ENCODE assay signal across 24 cellular contexts in genomic region chr14:66094001-66094727, GRCh38.
A peak's percentile ranks its signal among the peaks of the same experiment; 100 is the strongest.
DNase-seq lines count a peak whose midpoint lies in the region; ATAC-seq, FAIRE-seq and TF ChIP-seq lines count a peak whose summit lies in the region.
"Had no signal": no experiment of that assay in that cellular context is flagged by ENCODE, and none has a peak within 500 bp of the region (broad histone marks: within the 10 kb centered on the region; RNA-seq: fewer than 3 reads in every experiment).

No MANE protein-coding gene starts in this region.

- no peak for DNase-seq in stimulated activated naive CD8-positive, alpha-beta T cell treated with anti-CD3 and anti-CD28 coated beads, Interleukin-15, Interleukin-2, amounts not matched to agents 100 U/mL and 50 U/mL, for 24 hours
- no peak for DNase-seq in stimulated activated naive CD8-positive, alpha-beta T cell treated with anti-CD3 and anti-CD28 coated beads, Interleukin-15, amount 100 ng/mL, for 72 hours
- DNase-seq in HTR-8/SVneo (ENCODE audit: insufficient read length, low spot score): no peak
- DNase-seq in upper lobe of right lung: no peak
- no peak for DNase-seq in aorta
- no peak for DNase-seq in WERI-Rb-1
- no peak for DNase-seq in SJCRH30
- no peak for DNase-seq in small intestine
- DNase-seq: AML-193; Caco-2; Calu3; CD4-positive, alpha-beta T cell; CD8-positive, alpha-beta T cell; DMS79 treated with DMSO at 0.1 percent for 48 hours; GF-D8 had no signal

- no peaks in the 10 kb centered on the region for H3K9me3 Mint-ChIP-seq in stimulated activated naive CD8-positive, alpha-beta T cell treated with anti-CD3 and anti-CD28 coated beads, Interleukin-15, amount 100 ng/mL, for 72 hours
- H3K9me3 Mint-ChIP-seq: CD4-positive, alpha-beta T cell; CD8-positive, alpha-beta T cell had no signal

- H3K4me3 ChIP-seq in upper lobe of right lung (no peak overlapping the region), aorta (ENCODE audit: low read length in 2 of 2) (no peak overlapping the region), WERI-Rb-1 (ENCODE audit: low read depth, low read length) (no peak overlapping the region), SJCRH30 (no peak overlapping the region), small intestine (ENCODE audit: low read depth in 1 of 2, low read length in 2 of 2) (no peak overlapping the region)
- H3K4me3 ChIP-seq: A549; BLaER1 treated with 17β-estradiol and CSF1 and Interleukin-3, amounts not matched to agents 10 nM and 100 nM had no signal

- no peak overlapping the region for H3K27ac Mint-ChIP-seq in stimulated activated naive CD8-positive, alpha-beta T cell treated with anti-CD3 and anti-CD28 coated beads, Interleukin-15, amount 100 ng/mL, for 72 hours
- H3K27ac Mint-ChIP-seq: B cell; CD4-positive, alpha-beta T cell; CD8-positive, alpha-beta T cell had no signal

- no peaks in the 10 kb centered on the region for H3K27me3 Mint-ChIP-seq in stimulated activated naive CD8-positive, alpha-beta T cell treated with anti-CD3 and anti-CD28 coated beads, Interleukin-15, amount 100 ng/mL, for 72 hours
- H3K27me3 Mint-ChIP-seq: CD4-positive, alpha-beta T cell had no signal

- intact Hi-C loops in upper lobe of right lung (cut with DNase I): no loop called here
- intact Hi-C loops in aorta (cut with DNase I): no loop called here

- H3K4me1 ChIP-seq in upper lobe of right lung (no peaks in the 10 kb centered on the region), aorta (ENCODE audit: control insufficient read depth in 1 of 2, insufficient read depth in 2 of 2, low read length in 2 of 2) (no peaks in the 10 kb centered on the region), SJCRH30 (no peaks in the 10 kb centered on the region), small intestine (ENCODE audit: control insufficient read depth in 2 of 2, insufficient read depth in 1 of 2, low read depth in 1 of 2, low read length in 1 of 2) (no peaks in the 10 kb centered on the region)
- H3K4me1 ChIP-seq: A549; BLaER1 treated with 17β-estradiol and CSF1 and Interleukin-3, amounts not matched to agents 10 nM and 100 nM; Caco-2 had no signal

- H3K27ac ChIP-seq in upper lobe of right lung (no peak overlapping the region), aorta (ENCODE audit: low read depth in 1 of 2, low read length in 2 of 2) (no peak overlapping the region), WERI-Rb-1 (no peak overlapping the region), SJCRH30 (no peak overlapping the region), small intestine (ENCODE audit: low read depth in 1 of 2, low read length in 1 of 2) (no peak overlapping the region)
- H3K27ac ChIP-seq: 22Rv1; A549; BLaER1 treated with 17β-estradiol and CSF1 and Interleukin-3, amounts not matched to agents 10 nM and 100 nM; C4-2B had no signal

- H3K36me3 ChIP-seq in upper lobe of right lung (no peaks in the 10 kb centered on the region), aorta (ENCODE audit: control insufficient read depth in 1 of 2, insufficient read depth in 2 of 2, low read length in 1 of 2) (no peaks in the 10 kb centered on the region), WERI-Rb-1 (no peaks in the 10 kb centered on the region), SJCRH30 (no peaks in the 10 kb centered on the region), small intestine (ENCODE audit: control insufficient read depth in 2 of 2, insufficient read depth in 2 of 2, low read length in 2 of 2) (no peaks in the 10 kb centered on the region)
- H3K36me3 ChIP-seq: BLaER1 treated with 17β-estradiol and CSF1 and Interleukin-3, amounts not matched to agents 10 nM and 100 nM had no signal

- H3K27me3 ChIP-seq in upper lobe of right lung (no peaks in the 10 kb centered on the region), aorta (ENCODE audit: control insufficient read depth in 1 of 2, insufficient read depth in 2 of 2, low read length in 1 of 2) (no peaks in the 10 kb centered on the region), WERI-Rb-1 (ENCODE audit: insufficient read depth, low read depth, severe bottlenecking) (no peaks in the 10 kb centered on the region), SJCRH30 (no peaks in the 10 kb centered on the region), small intestine (ENCODE audit: control insufficient read depth in 2 of 2, insufficient read depth in 2 of 2, low read length in 2 of 2) (no peaks in the 10 kb centered on the region)
- H3K27me3 ChIP-seq: BLaER1 treated with 17β-estradiol and CSF1 and Interleukin-3, amounts not matched to agents 10 nM and 100 nM had no signal

- no peak overlapping the region for H3K4me3 Mint-ChIP-seq in stimulated activated naive CD8-positive, alpha-beta T cell treated with anti-CD3 and anti-CD28 coated beads, Interleukin-15, amount 100 ng/mL, for 72 hours
- H3K4me3 Mint-ChIP-seq: B cell; CD4-positive, alpha-beta T cell; CD8-positive, alpha-beta T cell had no signal

- FAIRE-seq in HTR-8/SVneo (lab: Jason Lieb, UNC) (peak; percentile 52), small intestine (lab: Jason Lieb, UNC) (no peak)
- FAIRE-seq: A549, D721Med, G401.6, GM12891, GM19239 had no signal

- ATAC-seq in stimulated activated naive CD8-positive, alpha-beta T cell treated with anti-CD3 and anti-CD28 coated beads, Interleukin-15, Interleukin-2, amounts not matched to agents 100 U/mL and 50 U/mL, for 24 hours: peak; percentile 19
- no peak for ATAC-seq in stimulated activated naive CD8-positive, alpha-beta T cell treated with anti-CD3 and anti-CD28 coated beads, Interleukin-15, amount 100 ng/mL, for 72 hours
- ATAC-seq in upper lobe of right lung (peak; percentile 32), aorta (ENCODE audit: low FRiP score) (peak; percentile 47)
- ATAC-seq: A549; CD8-positive, alpha-beta T cell had no signal

- WGBS in aorta, 2 donors: 93 to 94% methylated on average over 33 to 38 of the region's 38 CpGs
- 92 to 95% (median 93%) methylated on average over 35 to 38 of the region's 38 CpGs for WGBS in small intestine, 3 donors

- H3K9me3 ChIP-seq in upper lobe of right lung: no peaks in the 10 kb centered on the region
- no peaks in the 10 kb centered on the region for H3K9me3 ChIP-seq in aorta (ENCODE audit: control insufficient read depth, low read length)
- no peaks in the 10 kb centered on the region for H3K9me3 ChIP-seq in WERI-Rb-1 (ENCODE audit: severe bottlenecking)
- H3K9me3 ChIP-seq in SJCRH30 (replicated peaks): no peaks in the 10 kb centered on the region
- H3K9me3 ChIP-seq in small intestine (ENCODE audit: control insufficient read depth, low read depth): no peaks in the 10 kb centered on the region
- H3K9me3 ChIP-seq: A549, Caco-2 had no signal

- no peaks in the 10 kb centered on the region for H3K4me1 Mint-ChIP-seq in stimulated activated naive CD8-positive, alpha-beta T cell treated with anti-CD3 and anti-CD28 coated beads, Interleukin-15, amount 100 ng/mL, for 72 hours
- H3K4me1 Mint-ChIP-seq: B cell had no signal

- TF ChIP-seq CTCF in upper lobe of right lung (IDR thresholded peaks at IDR 0.05): no peak
- TF ChIP-seq CTCF in WERI-Rb-1 (IDR thresholded peaks at IDR 0.05; ENCODE audit: low read depth, low read length): no peak
